In genomic region chr14:76678244-76678643, GRCh38 we compare ENCODE assay signal across 35 cellular contexts.
A peak's percentile ranks its signal among the peaks of the same experiment; 100 is the strongest.
DNase-seq lines count a peak whose midpoint lies in the region; ATAC-seq and TF ChIP-seq lines count a peak whose summit lies in the region.
"Had no signal": no experiment of that assay in that cellular context is flagged by ENCODE, and none has a peak within 500 bp of the region (broad histone marks: within the 10 kb centered on the region; RNA-seq: fewer than 3 reads in every experiment).

No MANE protein-coding gene starts in this region.

- POLR2A ChIA-PET in HEK293T (lab: Yijun Ruan, JAX), result no interaction called here

- H3K27me3 Mint-ChIP-seq in osteocyte (ENCODE audit: unreplicated experiment), result no peaks in the 10 kb centered on the region

- CTCF ChIA-PET in HEK293T (lab: Yijun Ruan, JAX), result no interaction called here

- H3K9me3 Mint-ChIP-seq in osteocyte (ENCODE audit: unreplicated experiment), result peaks cover 30% of the 10 kb centered on the region

- H3K27me3 ChIP-seq in right cardiac atrium (ENCODE audit: control insufficient read depth, insufficient read depth), result no peaks in the 10 kb centered on the region
- H3K27me3 ChIP-seq: BLaER1; BLaER1 treated with 17β-estradiol and CSF1 and Interleukin-3, amounts not matched to agents 10 nM and 100 nM had no signal

- H3K9me3 ChIP-seq in right cardiac atrium (ENCODE audit: control insufficient read depth, low read length), result no peaks in the 10 kb centered on the region
- H3K9me3 ChIP-seq: BE2C had no signal

- WGBS in right cardiac atrium, result 81% methylated on average over 4 of the region's 4 CpGs

- H3K4me1 ChIP-seq in right cardiac atrium (ENCODE audit: control insufficient read depth, insufficient read depth, low read length), result no peaks in the 10 kb centered on the region
- H3K4me1 ChIP-seq: A549, BE2C, Caco-2 had no signal

- no peak overlapping the region for H3K4me3 Mint-ChIP-seq in osteocyte (ENCODE audit: unreplicated experiment)
- H3K4me3 Mint-ChIP-seq: B cell; CD14-positive monocyte; CD4-positive, alpha-beta memory T cell; CD4-positive, alpha-beta T cell; CD4-positive, CD25-positive, alpha-beta regulatory T cell; CD8-positive, alpha-beta T cell had no signal

- intact Hi-C loops in right cardiac atrium (cut with DNase I) (no loop called here), cardiac septum (cut with DNase I) (no loop called here)

- no peaks in the 10 kb centered on the region for H3K4me1 Mint-ChIP-seq in osteocyte (ENCODE audit: unreplicated experiment)
- H3K4me1 Mint-ChIP-seq: B cell; CD14-positive monocyte; CD4-positive, alpha-beta memory T cell; CD4-positive, CD25-positive, alpha-beta regulatory T cell; CD8-positive, alpha-beta memory T cell had no signal

- no peak for TF ChIP-seq CTCF in osteocyte (IDR thresholded peaks at IDR 0.05)

- peak in 2 of 3 donors; percentile 35 to 65 for DNase-seq in right cardiac atrium
- DNase-seq in cardiac septum (ENCODE audit: low spot score), result no peak
- DNase-seq in HEK293T (ENCODE audit: extremely low spot score), result no peak
- peak; percentile 59 for DNase-seq in left lobe of liver (ENCODE audit: low spot score)
- peak; percentile 25 for DNase-seq in osteocyte (ENCODE audit: extremely low spot score, unreplicated experiment)
- DNase-seq: 8988T; ACHN; AML-193; BE2C; C1 segment of cervical spinal cord; Caco-2; Calu3; CD4-positive, alpha-beta memory T cell; CD4-positive, alpha-beta T cell; CD4-positive, CD25-positive, alpha-beta regulatory T cell; CD8-positive, alpha-beta memory T cell; CD8-positive, alpha-beta T cell; COR-L47; DMS 273 treated with DMSO at 0.1 percent for 48 hours; DMS153; DMS53; DMS79; DMS79 treated with DMSO at 0.1 percent for 48 hours; DND-41; EL had no signal

- H3K27ac ChIP-seq in right cardiac atrium (ENCODE audit: low read length), result no peak overlapping the region
- H3K27ac ChIP-seq: 22Rv1; A549; BLaER1; BLaER1 treated with 17β-estradiol and CSF1 and Interleukin-3, amounts not matched to agents 10 nM and 100 nM; C4-2B had no signal

- ATAC-seq in right cardiac atrium (no peak), left lobe of liver (peak; percentile 60), HG02884 (IDR thresholded peaks at IDR 0.05; ENCODE audit: unreplicated experiment) (no peak), HG02885 (IDR thresholded peaks at IDR 0.05; ENCODE audit: poor library complexity, unreplicated experiment) (no peak), GM18517 (IDR thresholded peaks at IDR 0.05; ENCODE audit: unreplicated experiment) (no peak)
- ATAC-seq: A549; CD8-positive, alpha-beta T cell had no signal

- H3K4me3 ChIP-seq in right cardiac atrium (ENCODE audit: low read length), result no peak overlapping the region
- H3K4me3 ChIP-seq: A549; BLaER1; BLaER1 treated with 17β-estradiol and CSF1 and Interleukin-3, amounts not matched to agents 10 nM and 100 nM had no signal

- H3K27ac Mint-ChIP-seq in osteocyte (ENCODE audit: unreplicated experiment), result no peak overlapping the region
- H3K27ac Mint-ChIP-seq: B cell; CD4-positive, alpha-beta memory T cell; CD4-positive, alpha-beta T cell; CD4-positive, CD25-positive, alpha-beta regulatory T cell; CD8-positive, alpha-beta memory T cell; CD8-positive, alpha-beta T cell had no signal

- H3K36me3 Mint-ChIP-seq in osteocyte (ENCODE audit: unreplicated experiment), result no peaks in the 10 kb centered on the region
- H3K36me3 Mint-ChIP-seq: CD14-positive monocyte; CD4-positive, alpha-beta memory T cell; CD4-positive, CD25-positive, alpha-beta regulatory T cell; CD8-positive, alpha-beta memory T cell; CD8-positive, alpha-beta T cell had no signal

TF ChIP-seq in HEK293T, 16 proteins besides CTCF, POLR2A, EP300 and RAD21:
- TF ChIP-seq SUZ12 (IDR thresholded peaks at IDR 0.05), result no peak
- peak; percentile 37; the same call in 1 of the 2 replicates for TF ChIP-seq ZNF384 (IDR thresholded peaks at IDR 0.05)
- no peak for TF ChIP-seq TARDBP (IDR thresholded peaks at IDR 0.05)
- no peak for TF ChIP-seq LEF1 (IDR thresholded peaks at IDR 0.05; ENCODE audit: borderline replicate concordance)
- no peak for TF ChIP-seq BHLHE40 (IDR thresholded peaks at IDR 0.05; ENCODE audit: borderline replicate concordance)
- no peak for TF ChIP-seq FOXA1 (IDR thresholded peaks at IDR 0.05)
- no peak for TF ChIP-seq NFRKB (IDR thresholded peaks at IDR 0.05)
- no peak for TF ChIP-seq FOXK2 (IDR thresholded peaks at IDR 0.05)
- TF ChIP-seq FOXM1 (IDR thresholded peaks at IDR 0.05; ENCODE audit: borderline replicate concordance), result no peak

Comparison
In these comparisons a context has a peak if more than half of its experiments do, and no peak if none do; other contexts are left out.
1. DNase-seq: peak in right cardiac atrium (2 of 3), left lobe of liver (single experiment) and osteocyte (single experiment); none in cardiac septum (single experiment) and HEK293T (single experiment).